Comparison of ENCODE assay signal across 17 cellular contexts in the genomic region with DNA sequence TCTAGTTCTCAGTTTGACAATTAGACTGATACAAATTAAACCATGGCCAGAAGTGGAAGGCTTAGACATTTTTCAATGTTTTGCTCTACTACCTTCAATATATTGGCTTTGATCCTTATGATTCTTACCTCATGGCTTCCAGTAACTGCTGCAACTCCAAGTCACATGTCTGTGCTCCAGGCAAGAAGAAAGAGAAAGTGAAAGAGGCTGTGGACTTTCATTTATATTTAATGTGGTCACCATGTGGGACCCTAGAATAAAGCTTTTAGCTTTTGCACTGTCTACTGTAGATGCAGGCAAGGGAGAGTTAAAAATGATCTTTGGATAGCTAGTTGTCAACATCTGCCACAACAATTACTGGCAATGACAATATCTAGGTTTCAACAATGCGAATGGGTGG.
DNase-seq lines count a peak whose midpoint lies in the region; ATAC-seq, FAIRE-seq and TF ChIP-seq lines count a peak whose summit lies in the region.
"Had no signal": no experiment of that assay in that cellular context is flagged by ENCODE, and none has a peak within 500 bp of the region (broad histone marks: within the 10 kb centered on the region; RNA-seq: fewer than 3 reads in every experiment).

No MANE protein-coding gene starts in this region.

- H3K4me3 Mint-ChIP-seq in activated naive CD8-positive, alpha-beta T cell treated with anti-CD3 and anti-CD28 coated beads, Interleukin-2, amount 10 ng/mL, durations not matched to agents 7 days and 5 days: no peak overlapping the region
- no peak overlapping the region for H3K4me3 Mint-ChIP-seq in activated naive CD8-positive, alpha-beta T cell treated with anti-CD3 and anti-CD28 coated beads for 36 hours
- no peak overlapping the region for H3K4me3 Mint-ChIP-seq in immature natural killer cell
- H3K4me3 Mint-ChIP-seq: endodermal cell; stimulated activated naive B cell treated with anti-CD40 and anti-IgM and Interleukin-4, amounts not matched to agents 10 μg/mL and 1 μg/mL and 100 μg/mL, for 72 hours; T-helper 1 cell treated with Interleukin-12 subunit alpha and Interleukin-12 subunit beta and Interleukin-4 antibody, amounts not matched to agents 30 μg/mL and 1 μg/mL, for 36 hours had no signal

- no peaks in the 10 kb centered on the region for H3K4me1 ChIP-seq in PC-9 (replicated peaks; ENCODE audit: insufficient read depth)
- peaks cover 8% of the 10 kb centered on the region for H3K4me1 ChIP-seq in endothelial cell of umbilical vein (ENCODE audit: control insufficient read depth, extremely low read depth, insufficient read depth, low read length)
- H3K4me1 ChIP-seq: gastrocnemius medialis, tibial nerve had no signal

- intact Hi-C loops in PC-9 (cut with micrococcal nuclease; ENCODE audit: unreplicated experiment) (no loop called here), endothelial cell of umbilical vein (cut with micrococcal nuclease) (loop anchor here (5.0 kb wide), 2 partner anchors 412 to 577 kb away; no protein-coding TSS in a partner anchor)

- H3K4me3 ChIP-seq in PC-9 (no peak overlapping the region), endothelial cell of umbilical vein (replicated peaks in 1 of 3; ENCODE audit: insufficient read depth in 1 of 3, low read depth in 1 of 3, low read length in 3 of 3) (no peak overlapping the region)
- H3K4me3 ChIP-seq: gastrocnemius medialis, tibial nerve had no signal

- no peak for DNase-seq in activated naive CD8-positive, alpha-beta T cell treated with anti-CD3 and anti-CD28 coated beads, Interleukin-2, amount 10 ng/mL, durations not matched to agents 7 days and 5 days
- no peak for DNase-seq in activated naive CD8-positive, alpha-beta T cell treated with anti-CD3 and anti-CD28 coated beads for 36 hours
- DNase-seq in PC-9 (no peak), endothelial cell of umbilical vein (ENCODE audit: low read depth, low spot score) (no peak), renal cortical epithelial cell (ENCODE audit: low read depth) (peak; percentile 43), immature natural killer cell (no peak), pons (ENCODE audit: low spot score) (no peak), NCI-H1417 (lab: John Stamatoyannopoulos, UW) (no peak)
- DNase-seq: 8988T; endodermal cell; gastrocnemius medialis; NCI-H187; NCI-H446; Right ventricle myocardium superior; stimulated activated naive B cell treated with anti-CD40 and anti-IgM and Interleukin-4, amounts not matched to agents 10 μg/mL and 1 μg/mL and 100 μg/mL, for 72 hours had no signal

- H3K27ac Mint-ChIP-seq in activated naive CD8-positive, alpha-beta T cell treated with anti-CD3 and anti-CD28 coated beads, Interleukin-2, amount 10 ng/mL, durations not matched to agents 7 days and 5 days: no peak overlapping the region
- no peak overlapping the region for H3K27ac Mint-ChIP-seq in activated naive CD8-positive, alpha-beta T cell treated with anti-CD3 and anti-CD28 coated beads for 36 hours
- H3K27ac Mint-ChIP-seq in immature natural killer cell: no peak overlapping the region
- H3K27ac Mint-ChIP-seq: endodermal cell; stimulated activated naive B cell treated with anti-CD40 and anti-IgM and Interleukin-4, amounts not matched to agents 10 μg/mL and 1 μg/mL and 100 μg/mL, for 72 hours; T-helper 1 cell treated with Interleukin-12 subunit alpha and Interleukin-12 subunit beta and Interleukin-4 antibody, amounts not matched to agents 30 μg/mL and 1 μg/mL, for 36 hours had no signal

- H3K9me1 ChIP-seq in endothelial cell of umbilical vein (replicated peaks; ENCODE audit: control insufficient read depth, extremely low read depth, insufficient read depth, low read length): no peaks in the 10 kb centered on the region

- H3K4me1 Mint-ChIP-seq in activated naive CD8-positive, alpha-beta T cell treated with anti-CD3 and anti-CD28 coated beads, Interleukin-2, amount 10 ng/mL, durations not matched to agents 7 days and 5 days: no peaks in the 10 kb centered on the region
- H3K4me1 Mint-ChIP-seq in activated naive CD8-positive, alpha-beta T cell treated with anti-CD3 and anti-CD28 coated beads for 36 hours: no peaks in the 10 kb centered on the region
- H3K4me1 Mint-ChIP-seq in immature natural killer cell: no peaks in the 10 kb centered on the region
- H3K4me1 Mint-ChIP-seq: endodermal cell; stimulated activated naive B cell treated with anti-CD40 and anti-IgM and Interleukin-4, amounts not matched to agents 10 μg/mL and 1 μg/mL and 100 μg/mL, for 72 hours had no signal

- no peaks in the 10 kb centered on the region for H3K36me3 Mint-ChIP-seq in activated naive CD8-positive, alpha-beta T cell treated with anti-CD3 and anti-CD28 coated beads, Interleukin-2, amount 10 ng/mL, durations not matched to agents 7 days and 5 days
- no peaks in the 10 kb centered on the region for H3K36me3 Mint-ChIP-seq in activated naive CD8-positive, alpha-beta T cell treated with anti-CD3 and anti-CD28 coated beads for 36 hours
- no peaks in the 10 kb centered on the region for H3K36me3 Mint-ChIP-seq in immature natural killer cell
- H3K36me3 Mint-ChIP-seq: stimulated activated naive B cell treated with anti-CD40 and anti-IgM and Interleukin-4, amounts not matched to agents 10 μg/mL and 1 μg/mL and 100 μg/mL, for 72 hours had no signal

- H2AFZ ChIP-seq in PC-9 (no peak overlapping the region), endothelial cell of umbilical vein (ENCODE audit: low read depth, low read length) (peak overlapping the region; percentile 72)

- H4K20me1 ChIP-seq in PC-9 (ENCODE audit: insufficient read depth) (no peaks in the 10 kb centered on the region), endothelial cell of umbilical vein (replicated peaks; ENCODE audit: control insufficient read depth, extremely low read depth, insufficient read depth, low read length) (no peaks in the 10 kb centered on the region)

- no peaks in the 10 kb centered on the region for H3K36me3 ChIP-seq in PC-9 (ENCODE audit: low read depth)
- H3K36me3 ChIP-seq in endothelial cell of umbilical vein (ENCODE audit: control insufficient read depth in 2 of 2, extremely low read depth in 1 of 2, insufficient read depth in 2 of 2, low read length in 2 of 2): no peaks in the 10 kb centered on the region
- H3K36me3 ChIP-seq: gastrocnemius medialis, tibial nerve had no signal

- H3K9ac ChIP-seq in endothelial cell of umbilical vein (replicated peaks; ENCODE audit: extremely low read depth, insufficient read depth, low read length): no peak overlapping the region

- CTCF ChIA-PET in PC-9 (lab: Charles Lee) (no interaction called here), endothelial cell of umbilical vein (lab: Charles Lee) (interaction anchor here (1.9 kb wide), 1 partner anchor 13 kb away, joined by 4 read pairs; no protein-coding TSS in a partner anchor)

- peak; percentile 74 for ATAC-seq in activated naive CD8-positive, alpha-beta T cell treated with anti-CD3 and anti-CD28 coated beads, Interleukin-2, amount 10 ng/mL, durations not matched to agents 7 days and 5 days (ENCODE audit: low read depth)
- ATAC-seq: gastrocnemius medialis; stimulated activated naive B cell treated with anti-CD40 and anti-IgM and Interleukin-4, amounts not matched to agents 10 μg/mL and 1 μg/mL and 100 μg/mL, for 72 hours had no signal

- H3K4me2 ChIP-seq in PC-9 (peak overlapping the region; percentile 26; the same call in 1 of the 2 replicates), endothelial cell of umbilical vein (ENCODE audit: insufficient read depth, low read length) (no peak overlapping the region)

- H3K27me3 ChIP-seq in PC-9 (ENCODE audit: insufficient read depth, low read depth) (no peaks in the 10 kb centered on the region), endothelial cell of umbilical vein (ENCODE audit: control insufficient read depth in 2 of 2, insufficient read depth in 2 of 2, low read length in 2 of 2) (no peaks in the 10 kb centered on the region)
- H3K27me3 ChIP-seq: gastrocnemius medialis, tibial nerve had no signal

- POLR2A ChIA-PET in activated naive CD8-positive, alpha-beta T cell treated with anti-CD3 and anti-CD28 coated beads, Interleukin-2, amount 10 ng/mL, durations not matched to agents 7 days and 5 days (lab: Charles Lee): no interaction called here
- POLR2A ChIA-PET in PC-9 (lab: Charles Lee; ENCODE audit: unreplicated experiment) (no interaction called here), endothelial cell of umbilical vein (lab: Charles Lee) (no interaction called here)

- H3K27me3 Mint-ChIP-seq in activated naive CD8-positive, alpha-beta T cell treated with anti-CD3 and anti-CD28 coated beads, Interleukin-2, amount 10 ng/mL, durations not matched to agents 7 days and 5 days: no peaks in the 10 kb centered on the region
- no peaks in the 10 kb centered on the region for H3K27me3 Mint-ChIP-seq in activated naive CD8-positive, alpha-beta T cell treated with anti-CD3 and anti-CD28 coated beads for 36 hours
- H3K27me3 Mint-ChIP-seq in immature natural killer cell (ENCODE audit: low read depth in 3 of 3): no peaks in the 10 kb centered on the region
- H3K27me3 Mint-ChIP-seq: stimulated activated naive B cell treated with anti-CD40 and anti-IgM and Interleukin-4, amounts not matched to agents 10 μg/mL and 1 μg/mL and 100 μg/mL, for 72 hours had no signal

- BruUV-seq in PC-9 (replicated peaks; lab: Mats Ljungman, UMichigan) (no TSS peak), endothelial cell of umbilical vein (replicated peaks; lab: Mats Ljungman, UMichigan) (no TSS peak)

- TF ChIP-seq POLR2A in endothelial cell of umbilical vein (IDR thresholded peaks at IDR 0.05; ENCODE audit: low read depth, low read length): no peak

- FAIRE-seq in endothelial cell of umbilical vein (lab: Jason Lieb, UNC): no peak

- no peak for TF ChIP-seq CTCF in PC-9 (conservative IDR thresholded peaks at IDR 0.05)
- no peak for TF ChIP-seq CTCF in endothelial cell of umbilical vein (IDR thresholded peaks at IDR 0.05; ENCODE audit: extremely low read depth in 1 of 2, insufficient read depth in 1 of 2, low read depth in 1 of 2, low read length in 2 of 2)

- H3K9me2 ChIP-seq in PC-9 (ENCODE audit: insufficient read depth): no peaks in the 10 kb centered on the region

- H3K9me3 ChIP-seq in PC-9 (ENCODE audit: insufficient read depth, low read depth) (no peaks in the 10 kb centered on the region), endothelial cell of umbilical vein (replicated peaks; ENCODE audit: control insufficient read depth, insufficient read depth, low read length) (no peaks in the 10 kb centered on the region)
- H3K9me3 ChIP-seq: gastrocnemius medialis, tibial nerve had no signal

- no peaks in the 10 kb centered on the region for H3K9me3 Mint-ChIP-seq in activated naive CD8-positive, alpha-beta T cell treated with anti-CD3 and anti-CD28 coated beads, Interleukin-2, amount 10 ng/mL, durations not matched to agents 7 days and 5 days
- no peaks in the 10 kb centered on the region for H3K9me3 Mint-ChIP-seq in activated naive CD8-positive, alpha-beta T cell treated with anti-CD3 and anti-CD28 coated beads for 36 hours
- peaks cover 0 to 4% (median 0%) of the 10 kb centered on the region in 6 donors for H3K9me3 Mint-ChIP-seq in immature natural killer cell
- H3K9me3 Mint-ChIP-seq: endodermal cell; stimulated activated naive B cell treated with anti-CD40 and anti-IgM and Interleukin-4, amounts not matched to agents 10 μg/mL and 1 μg/mL and 100 μg/mL, for 72 hours had no signal

- H3K79me2 ChIP-seq in PC-9 (ENCODE audit: low read depth) (no peaks in the 10 kb centered on the region), endothelial cell of umbilical vein (ENCODE audit: control insufficient read depth, insufficient read depth, low read length) (no peaks in the 10 kb centered on the region)

- no peak overlapping the region for H3K27ac ChIP-seq in PC-9
- H3K27ac ChIP-seq in endothelial cell of umbilical vein (ENCODE audit: insufficient read depth, low read depth, low read length): no peak overlapping the region
- H3K27ac ChIP-seq: gastrocnemius medialis, tibial nerve had no signal

- H3F3A ChIP-seq in PC-9 (ENCODE audit: insufficient read depth, low read depth): no peaks in the 10 kb centered on the region

- dilution Hi-C loops in endothelial cell of umbilical vein (cut with MboI; ENCODE audit: extremely low pct_ligation_motif_present, low sequenced_read_pairs): no loop called here
